ENCODE assay signal across 8 cellular contexts in genomic region chr6:119333707-119334295, GRCh38. TPM values are rescaled to one million over a fixed set of nuclear protein-coding genes. Genes with fewer than 3 reads are reported as not detected.
DNase-seq lines count a peak whose midpoint lies in the region; ATAC-seq and TF ChIP-seq lines count a peak whose summit lies in the region.

No MANE protein-coding gene starts in this region.

- peak; percentile 48 for TF ChIP-seq CTCF in CD14-positive monocyte (IDR thresholded peaks at IDR 0.05)
- peak; percentile 73 for TF ChIP-seq CTCF in progenitor cell of endocrine pancreas (IDR thresholded peaks at IDR 0.05; ENCODE audit: unreplicated experiment)

- H3K27ac Mint-ChIP-seq in CD14-positive monocyte, result no peak overlapping the region
- no peak overlapping the region for H3K27ac Mint-ChIP-seq in central memory CD8-positive, alpha-beta T cell (ENCODE audit: low read depth)
- H3K27ac Mint-ChIP-seq in progenitor cell of endocrine pancreas, result no peak overlapping the region

- H3K27me3 Mint-ChIP-seq in CD14-positive monocyte (ENCODE audit: low read depth in 3 of 3) (no peaks in the 10 kb centered on the region), progenitor cell of endocrine pancreas (no peaks in the 10 kb centered on the region)
- no peaks in the 10 kb centered on the region for H3K27me3 Mint-ChIP-seq in central memory CD8-positive, alpha-beta T cell

- H3K4me1 Mint-ChIP-seq in CD14-positive monocyte (peaks cover 26% of the 10 kb centered on the region), progenitor cell of endocrine pancreas (ENCODE audit: low read depth) (peaks cover 28% of the 10 kb centered on the region)
- H3K4me1 Mint-ChIP-seq in central memory CD8-positive, alpha-beta T cell, result peaks cover 26% of the 10 kb centered on the region

- intact Hi-C loops in CD14-positive monocyte (cut with micrococcal nuclease), result no loop called here

- peaks cover 14 to 21% of the 10 kb centered on the region in 2 donors for H3K36me3 Mint-ChIP-seq in CD14-positive monocyte
- peaks cover 10% of the 10 kb centered on the region for H3K36me3 Mint-ChIP-seq in central memory CD8-positive, alpha-beta T cell (ENCODE audit: insufficient read depth)
- H3K36me3 Mint-ChIP-seq in progenitor cell of endocrine pancreas (ENCODE audit: insufficient read depth), result no peaks in the 10 kb centered on the region

- H3K4me3 Mint-ChIP-seq in CD14-positive monocyte (no peak overlapping the region), progenitor cell of endocrine pancreas (ENCODE audit: low read depth) (no peak overlapping the region)
- H3K4me3 Mint-ChIP-seq in central memory CD8-positive, alpha-beta T cell, result no peak overlapping the region

- H3K9me3 Mint-ChIP-seq in CD14-positive monocyte (no peaks in the 10 kb centered on the region), progenitor cell of endocrine pancreas (ENCODE audit: low read depth) (no peaks in the 10 kb centered on the region)
- H3K9me3 Mint-ChIP-seq in central memory CD8-positive, alpha-beta T cell, result no peaks in the 10 kb centered on the region

- ATAC-seq in GM19043 (IDR thresholded peaks at IDR 0.05; ENCODE audit: low read depth, unreplicated experiment), result peak; percentile 39
- peak; percentile 54 for ATAC-seq in central memory CD8-positive, alpha-beta T cell (replicated peaks; ENCODE audit: extremely low read depth, poor library complexity, severe bottlenecking)
- no peak for ATAC-seq in GM21360 (IDR thresholded peaks at IDR 0.05; ENCODE audit: unreplicated experiment)

- DNase-seq in CD14-positive monocyte (ENCODE audit: low spot score), result no peak
- DNase-seq in LoVo (ENCODE audit: low spot score), result peak; percentile 36
- DNase-seq in central memory CD8-positive, alpha-beta T cell (ENCODE audit: low spot score in 2 of 2), result no peak
- no peak for DNase-seq in progenitor cell of endocrine pancreas (ENCODE audit: low spot score, unreplicated experiment)
- DNase-seq in DMS79 (lab: John Stamatoyannopoulos, UW), result no peak
- no peak for DNase-seq in ecto neural progenitor cell (ENCODE audit: low spot score)

RNA-seq across cellular contexts. Expression of gene MAN1A1, which starts 15.8 kb away (rescaled TPM):
- 10 to 100 TPM; 16.1 to 20.4 TPM for polyA plus RNA-seq in CD14-positive monocyte
- 27.6 and 29.3 TPM in 2 replicates for total RNA-seq in progenitor cell of endocrine pancreas
